ENCODE assay signal across 17 cellular contexts in the genomic region with DNA sequence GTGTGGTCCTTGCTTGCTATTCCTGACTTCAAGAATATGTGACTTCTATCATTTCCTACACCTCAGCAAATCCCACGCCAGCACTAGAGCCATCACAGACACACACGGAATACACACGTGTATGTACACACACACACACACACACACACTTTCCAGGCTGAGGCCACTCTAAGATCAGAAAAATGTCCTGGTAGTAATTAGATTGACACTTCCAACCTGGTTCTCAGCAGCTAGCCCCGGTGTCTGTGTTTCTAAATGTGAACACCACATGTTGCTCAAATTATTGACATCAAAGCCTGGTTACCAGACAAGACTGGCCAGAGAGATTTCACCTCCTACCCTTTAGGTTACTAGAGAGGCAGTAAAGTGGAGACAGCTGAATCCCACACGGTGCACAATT. TPM values are rescaled to one million over a fixed set of nuclear protein-coding genes. Genes with fewer than 3 reads are reported as not detected.
DNase-seq lines count a peak whose midpoint lies in the region; ATAC-seq and TF ChIP-seq lines count a peak whose summit lies in the region.
"Had no signal": no experiment of that assay in that cellular context is flagged by ENCODE, and none has a peak within 500 bp of the region (broad histone marks: within the 10 kb centered on the region; RNA-seq: fewer than 3 reads in every experiment).

No MANE protein-coding gene starts in this region.

- peak overlapping the region; percentile 31; the same call in 1 of the 2 replicates for H3K4ac ChIP-seq in IMR-90 (ENCODE audit: low read depth, low read length)

- H3K14ac ChIP-seq in IMR-90 (replicated peaks; ENCODE audit: low read depth, low read length): no peak overlapping the region

- no peak overlapping the region; the same call in 1 of the 2 replicates for H2AK5ac ChIP-seq in IMR-90 (ENCODE audit: low read depth, low read length)

- no peaks in the 10 kb centered on the region for H3K27me3 ChIP-seq in IMR-90 (ENCODE audit: control insufficient read depth, insufficient read depth, low read length)
- H3K27me3 ChIP-seq in WERI-Rb-1 (ENCODE audit: insufficient read depth, low read depth, severe bottlenecking): no peaks in the 10 kb centered on the region
- H3K27me3 ChIP-seq in skeletal muscle satellite cell (ENCODE audit: control insufficient read depth, insufficient read depth, low read length): no peaks in the 10 kb centered on the region
- H3K27me3 ChIP-seq in tibial nerve: no peaks in the 10 kb centered on the region
- H3K27me3 ChIP-seq: BE2C, MG63 had no signal

- CTCF ChIA-PET in IMR-90 (lab: Yijun Ruan, JAX): no interaction called here

- POLR2A ChIA-PET in IMR-90 (lab: Charles Lee; ENCODE audit: unreplicated experiment): no interaction called here

- H4K20me1 ChIP-seq in IMR-90 (ENCODE audit: insufficient read depth, low read length): no peaks in the 10 kb centered on the region

- TF ChIP-seq RAD21 in IMR-90 (IDR thresholded peaks at IDR 0.05; ENCODE audit: low read length): no peak

- H4K8ac ChIP-seq in IMR-90 (ENCODE audit: low read depth in 2 of 2, low read length in 2 of 2): no peak overlapping the region

- H2BK5ac ChIP-seq in IMR-90 (ENCODE audit: low read depth, low read length, poor library complexity, severe bottlenecking): no peak overlapping the region

- H3K9ac ChIP-seq in IMR-90 (ENCODE audit: low read depth, low read length): no peak overlapping the region
- no peak overlapping the region for H3K9ac ChIP-seq in skeletal muscle satellite cell (ENCODE audit: low read depth, low read length)
- H3K9ac ChIP-seq: GM23248 had no signal

- no peak overlapping the region for H2BK120ac ChIP-seq in IMR-90 (ENCODE audit: low read depth, low read length)

- no peak overlapping the region; the same call in 1 of the 2 replicates for H3K23ac ChIP-seq in IMR-90 (ENCODE audit: low read depth, low read length)

- H3K79me1 ChIP-seq in IMR-90 (ENCODE audit: low read depth in 1 of 2, low read length in 2 of 2): peaks cover 0 to 40% of the 10 kb centered on the region in 2 experiments; a peak in 3 of 4 replicates

- H4K91ac ChIP-seq in IMR-90 (ENCODE audit: insufficient read depth, low read depth, low read length): no peak overlapping the region

- ATAC-seq in IMR-90 (ENCODE audit: low read depth): no peak
- no peak for ATAC-seq in GM18868 (IDR thresholded peaks at IDR 0.05; ENCODE audit: unreplicated experiment)

- H3K4me3 ChIP-seq in IMR-90 (ENCODE audit: insufficient read depth, low read depth, low read length) (no peak overlapping the region), WERI-Rb-1 (ENCODE audit: low read depth, low read length) (no peak overlapping the region), skeletal muscle satellite cell (ENCODE audit: low read length) (peak overlapping the region; percentile 9), tibial nerve (no peak overlapping the region)
- H3K4me3 ChIP-seq: GM23248, MG63 had no signal

- no peak overlapping the region for H2AFZ ChIP-seq in IMR-90 (replicated peaks; ENCODE audit: low read length, poor library complexity)
- H2AFZ ChIP-seq: GM23248 had no signal

- DNase-seq in IMR-90 (no peak), WERI-Rb-1 (no peak), left kidney (ENCODE audit: low read depth, low spot score) (peak; percentile 51), tibial nerve (ENCODE audit: low spot score in 2 of 2) (no peak), occipital lobe (lab: John Stamatoyannopoulos, UW) (no peak)
- DNase-seq: BE2C; CD4-positive, alpha-beta memory T cell; DMS79; GM23248; MG63; NCI-H1092 treated with DMSO at 0.1 percent for 48 hours; NCI-H1694; NCI-H2107; NCI-H510A; SHP77 treated with DMSO at 0.1 percent for 48 hours had no signal

- H3K9me3 ChIP-seq in IMR-90 (ENCODE audit: control insufficient read depth, insufficient read depth, low read length) (no peaks in the 10 kb centered on the region), WERI-Rb-1 (ENCODE audit: severe bottlenecking) (peaks cover 3% of the 10 kb centered on the region), skeletal muscle satellite cell (replicated peaks; ENCODE audit: low read length) (no peaks in the 10 kb centered on the region), tibial nerve (no peaks in the 10 kb centered on the region)
- H3K9me3 ChIP-seq: BE2C, MG63 had no signal

- no peak overlapping the region for H2AK9ac ChIP-seq in IMR-90 (replicated peaks; ENCODE audit: low read depth, low read length, poor library complexity)

- H2BK20ac ChIP-seq in IMR-90 (ENCODE audit: low read depth, low read length): no peak overlapping the region

- intact Hi-C loops in IMR-90 (cut with micrococcal nuclease): no loop called here

- H3K18ac ChIP-seq in IMR-90 (ENCODE audit: low read depth, low read length): no peak overlapping the region

- no peak for TF ChIP-seq EP300 in tibial nerve (IDR thresholded peaks at IDR 0.05)

- H3K36me3 ChIP-seq in IMR-90 (ENCODE audit: control insufficient read depth, insufficient read depth, low read length) (no peaks in the 10 kb centered on the region), WERI-Rb-1 (no peaks in the 10 kb centered on the region), skeletal muscle satellite cell (ENCODE audit: insufficient read depth, low read length) (no peaks in the 10 kb centered on the region), tibial nerve (no peaks in the 10 kb centered on the region)
- H3K36me3 ChIP-seq: BE2C had no signal

- dilution Hi-C loops in IMR-90 (cut with HindIII; ENCODE audit: low sequenced_read_pairs, unreplicated experiment): no loop called here

- H3K4me1 ChIP-seq in IMR-90 (ENCODE audit: control insufficient read depth, insufficient read depth, low read length) (peaks cover 15% of the 10 kb centered on the region), skeletal muscle satellite cell (ENCODE audit: control insufficient read depth, insufficient read depth, low read length) (peaks cover 17% of the 10 kb centered on the region), tibial nerve (peaks cover 0 to 19% (median 3%) of the 10 kb centered on the region in 4 donors)
- H3K4me1 ChIP-seq: BE2C had no signal

- H4K5ac ChIP-seq in IMR-90 (ENCODE audit: low read depth, low read length): no peak overlapping the region

- peaks cover 9% of the 10 kb centered on the region; the same call in 1 of the 2 replicates for H3K9me1 ChIP-seq in IMR-90 (ENCODE audit: insufficient read depth, low read length)

- H3K56ac ChIP-seq in IMR-90 (ENCODE audit: extremely low read depth, insufficient read depth, low read length): no peak overlapping the region

- in situ Hi-C loops in IMR-90 (cut with MboI; ENCODE audit: low sequenced_read_pairs): no loop called here

- H3K4me2 ChIP-seq in IMR-90 (ENCODE audit: low read depth, low read length) (no peak overlapping the region), skeletal muscle satellite cell (ENCODE audit: low read length) (peak overlapping the region; percentile 39)

- no TSS peak for BruUV-seq in IMR-90 (replicated peaks; lab: Mats Ljungman, UMichigan)

- H3K27ac ChIP-seq in IMR-90 (ENCODE audit: insufficient read depth, low read length): no peak overlapping the region
- H3K27ac ChIP-seq in WERI-Rb-1: peak overlapping the region; percentile 63
- H3K27ac ChIP-seq in tibial nerve: no peak overlapping the region
- H3K27ac ChIP-seq: GM23248 had no signal

- TF ChIP-seq CTCF in IMR-90 (conservative IDR thresholded peaks at IDR 0.05; ENCODE audit: low read depth, low read length) (no peak), WERI-Rb-1 (IDR thresholded peaks at IDR 0.05; ENCODE audit: low read depth, low read length) (no peak), tibial nerve (IDR thresholded peaks at IDR 0.05) (no peak)

- 0 out of 3 replicates have a peak overlapping the region, but pooled peaks have one; percentile 15 for H2BK15ac ChIP-seq in IMR-90 (ENCODE audit: low read depth, low read length)

- WGBS in IMR-90 (ENCODE audit: extremely low coverage in 2 of 2, insufficient read length in 1 of 2), 2 experiments: 100% methylated on average over 2 of the region's 5 CpGs; no CpG with 5 or more reads in 1 of the 2 experiments
- WGBS in tibial nerve, 2 donors: 74 to 76% methylated on average over 5 of the region's 5 CpGs

- no peak for TF ChIP-seq POLR2A in IMR-90 (IDR thresholded peaks at IDR 0.05; ENCODE audit: low read depth, low read length)
- TF ChIP-seq POLR2A in tibial nerve (IDR thresholded peaks at IDR 0.05): no peak

TF ChIP-seq in IMR-90, 13 proteins besides CTCF, POLR2A, EP300 and RAD21:
- TF ChIP-seq RFX5 (IDR thresholded peaks at IDR 0.05; ENCODE audit: low read depth, low read length) (no peak), MAZ (IDR thresholded peaks at IDR 0.05; ENCODE audit: borderline replicate concordance, low read depth, low read length) (no peak), MXI1 (IDR thresholded peaks at IDR 0.05; ENCODE audit: borderline replicate concordance, low read depth, low read length) (no peak), RCOR1 (IDR thresholded peaks at IDR 0.05; ENCODE audit: insufficient replicate concordance, low read length) (no peak), MAFK (IDR thresholded peaks at IDR 0.05; ENCODE audit: low read depth, low read length) (no peak)
- TF ChIP-seq, protein P1, sequence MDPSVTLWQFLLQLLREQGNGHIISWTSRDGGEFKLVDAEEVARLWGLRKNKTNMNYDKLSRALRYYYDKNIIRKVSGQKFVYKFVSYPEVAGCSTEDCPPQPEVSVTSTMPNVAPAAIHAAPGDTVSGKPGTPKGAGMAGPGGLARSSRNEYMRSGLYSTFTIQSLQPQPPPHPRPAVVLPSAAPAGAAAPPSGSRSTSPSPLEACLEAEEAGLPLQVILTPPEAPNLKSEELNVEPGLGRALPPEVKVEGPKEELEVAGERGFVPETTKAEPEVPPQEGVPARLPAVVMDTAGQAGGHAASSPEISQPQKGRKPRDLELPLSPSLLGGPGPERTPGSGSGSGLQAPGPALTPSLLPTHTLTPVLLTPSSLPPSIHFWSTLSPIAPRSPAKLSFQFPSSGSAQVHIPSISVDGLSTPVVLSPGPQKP (IDR thresholded peaks at IDR 0.05; ENCODE audit: borderline replicate concordance, low read depth, low read length): no peak
- TF ChIP-seq, protein P2, sequence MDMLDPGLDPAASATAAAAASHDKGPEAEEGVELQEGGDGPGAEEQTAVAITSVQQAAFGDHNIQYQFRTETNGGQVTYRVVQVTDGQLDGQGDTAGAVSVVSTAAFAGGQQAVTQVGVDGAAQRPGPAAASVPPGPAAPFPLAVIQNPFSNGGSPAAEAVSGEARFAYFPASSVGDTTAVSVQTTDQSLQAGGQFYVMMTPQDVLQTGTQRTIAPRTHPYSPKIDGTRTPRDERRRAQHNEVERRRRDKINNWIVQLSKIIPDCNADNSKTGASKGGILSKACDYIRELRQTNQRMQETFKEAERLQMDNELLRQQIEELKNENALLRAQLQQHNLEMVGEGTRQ (IDR thresholded peaks at IDR 0.05; ENCODE audit: low read depth, low read length): no peak

RNA-seq across cellular contexts. Expression of a gene that starts 54.1 kb away (rescaled TPM):
- total RNA-seq in IMR-90 (2012; rRNA removed) (16.5 and 20.3 TPM in 2 replicates), tibial nerve (100 to 1,000 TPM; 132 to 238 (median 160) TPM), occipital lobe (25.4 TPM)
- polyA plus RNA-seq in IMR-90 (2012; rRNA removed): 11.6 and 11.7 TPM in 2 replicates
- 6.7 and 8.2 TPM in 2 replicates for polyA plus RNA-seq in IMR-90 (2012; cell fraction: cytosol; rRNA removed)
- 13.3 and 28.8 TPM in 2 replicates for polyA plus RNA-seq in IMR-90 (2012; cell fraction: nucleus; rRNA removed; ENCODE audit: low replicate concordance)
- total RNA-seq in skeletal muscle satellite cell (2012; rRNA removed): 35.5 and 45.4 TPM in 2 replicates
